In the genomic region with DNA sequence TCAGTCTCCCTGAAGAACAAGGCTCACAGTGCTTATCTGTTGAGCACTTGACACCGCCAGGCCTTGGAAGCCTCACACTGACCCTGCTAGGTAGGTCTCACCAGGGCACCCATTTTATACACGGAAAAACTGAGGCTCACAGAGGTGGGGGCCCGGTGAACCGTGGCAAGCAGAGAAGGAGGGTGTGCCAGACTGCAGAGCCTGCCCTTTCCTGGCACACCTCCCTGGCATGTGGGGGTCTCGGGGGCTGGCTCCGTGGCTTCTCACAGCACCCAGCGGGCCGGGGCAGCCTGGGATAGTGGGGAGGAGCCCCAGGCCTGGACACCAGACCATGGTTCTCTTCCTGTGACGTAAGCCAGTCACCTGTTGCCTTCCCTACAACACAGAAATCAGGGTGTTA, we compare ENCODE assay signal across 13 cellular contexts. TPM values are rescaled to one million over a fixed set of nuclear protein-coding genes. Genes with fewer than 3 reads are reported as not detected.
A peak's percentile ranks its signal among the peaks of the same experiment; 100 is the strongest.
DNase-seq lines count a peak whose midpoint lies in the region; ATAC-seq and TF ChIP-seq lines count a peak whose summit lies in the region.
"Had no signal": no experiment of that assay in that cellular context is flagged by ENCODE, and none has a peak within 500 bp of the region (broad histone marks: within the 10 kb centered on the region; RNA-seq: fewer than 3 reads in every experiment).

No MANE protein-coding gene starts in this region.

- H2BK5ac ChIP-seq in mesenchymal stem cell (ENCODE audit: low read depth, low read length, poor library complexity, severe bottlenecking) = no peak overlapping the region

- no peak for ATAC-seq in left cardiac atrium
- ATAC-seq in upper lobe of right lung = no peak
- ATAC-seq: HCT116 had no signal

- no peak overlapping the region for H3K4me2 ChIP-seq in mesenchymal stem cell (ENCODE audit: low read length, poor library complexity, severe bottlenecking)

- H3K36me3 ChIP-seq in left ventricle myocardium inferior = no peaks in the 10 kb centered on the region
- H3K36me3 ChIP-seq in HEK293 (ENCODE audit: control insufficient read depth in 2 of 2, insufficient read depth in 1 of 2, low read length in 2 of 2) = no peaks in the 10 kb centered on the region
- H3K36me3 ChIP-seq in mesodermal cell (ENCODE audit: control insufficient read depth, insufficient read depth, low read length) = no peaks in the 10 kb centered on the region
- no peaks in the 10 kb centered on the region for H3K36me3 ChIP-seq in upper lobe of right lung
- H3K36me3 ChIP-seq in mesenchymal stem cell (ENCODE audit: control insufficient read depth in 1 of 2, insufficient read depth in 2 of 2, low read depth in 1 of 2, low read length in 2 of 2) = no peaks in the 10 kb centered on the region

- no peaks in the 10 kb centered on the region for H3K4me1 ChIP-seq in left ventricle myocardium inferior
- H3K4me1 ChIP-seq in HEK293 (ENCODE audit: control insufficient read depth, insufficient read depth, low read length) = no peaks in the 10 kb centered on the region
- H3K4me1 ChIP-seq in mesodermal cell (ENCODE audit: control insufficient read depth, insufficient read depth, low read length, poor library complexity, severe bottlenecking) = peaks cover 27% of the 10 kb centered on the region
- no peaks in the 10 kb centered on the region for H3K4me1 ChIP-seq in upper lobe of right lung
- H3K4me1 ChIP-seq in mesenchymal stem cell (ENCODE audit: control insufficient read depth, insufficient read depth, low read depth, low read length) = peaks cover 4% of the 10 kb centered on the region

- CTCF ChIA-PET in HEK293 (lab: Yijun Ruan, JAX) = no interaction called here

- TF ChIP-seq CTCF in left ventricle myocardium inferior (IDR thresholded peaks at IDR 0.05; ENCODE audit: borderline replicate concordance) = no peak
- no peak for TF ChIP-seq CTCF in HEK293 (tag by site-specific recombination; IDR thresholded peaks at IDR 0.05)
- no peak for TF ChIP-seq CTCF in upper lobe of right lung (IDR thresholded peaks at IDR 0.05)

- no peak overlapping the region for H2BK120ac ChIP-seq in mesenchymal stem cell (ENCODE audit: low read depth, low read length)

- H4K91ac ChIP-seq in mesenchymal stem cell (ENCODE audit: low read length) = no peak overlapping the region

- H2AK5ac ChIP-seq in mesenchymal stem cell (ENCODE audit: low read length, severe bottlenecking) = no peak overlapping the region

- 94% methylated on average over 9 of the region's 9 CpGs for WGBS in mesodermal cell (ENCODE audit: insufficient coverage in 2 of 2), 2 experiments
- 92% methylated on average over 9 of the region's 9 CpGs for WGBS in mesenchymal stem cell

- no peak overlapping the region for H3K4ac ChIP-seq in mesenchymal stem cell (ENCODE audit: low read depth in 1 of 2, low read length in 2 of 2)

- DNase-seq in left cardiac atrium = peak; percentile 12
- DNase-seq in left ventricle myocardium inferior = no peak
- peak; percentile 54 for DNase-seq in upper lobe of right lung
- no peak for DNase-seq in mesenchymal stem cell
- no peak for DNase-seq in NCI-H146 treated with DMSO at 0.1 percent for 48 hours (lab: John Stamatoyannopoulos, UW; ENCODE audit: unreplicated experiment)
- DNase-seq in NCI-H526 (lab: John Stamatoyannopoulos, UW) = no peak
- DNase-seq: DMS53, GF-D8, GM23248 had no signal

- no peak overlapping the region for H2AFZ ChIP-seq in mesenchymal stem cell (ENCODE audit: low read depth, low read length)
- H2AFZ ChIP-seq: GM23248 had no signal

- no peak overlapping the region for H3K9ac ChIP-seq in mesenchymal stem cell (ENCODE audit: low read length)
- H3K9ac ChIP-seq: GM23248 had no signal

- H3K27ac ChIP-seq in left ventricle myocardium inferior (replicated peaks) (no peak overlapping the region), HEK293 (ENCODE audit: extremely low read depth, low read depth, low read length) (no peak overlapping the region), mesodermal cell (ENCODE audit: low read depth, low read length, severe bottlenecking) (peak overlapping the region; percentile 23), upper lobe of right lung (no peak overlapping the region), mesenchymal stem cell (ENCODE audit: low read length, poor library complexity, severe bottlenecking) (no peak overlapping the region)
- H3K27ac ChIP-seq: C4-2B, GM23248 had no signal

- H3K4me3 ChIP-seq in left ventricle myocardium inferior = no peak overlapping the region
- no peak overlapping the region for H3K4me3 ChIP-seq in HEK293 (ENCODE audit: low read depth, low read length)
- no peak overlapping the region for H3K4me3 ChIP-seq in mesodermal cell (ENCODE audit: extremely low read depth, insufficient read depth, low read length, poor library complexity, severe bottlenecking)
- no peak overlapping the region for H3K4me3 ChIP-seq in upper lobe of right lung
- H3K4me3 ChIP-seq in mesenchymal stem cell (ENCODE audit: insufficient read depth in 1 of 2, low read depth in 1 of 2, low read length in 2 of 2) = no peak overlapping the region
- H3K4me3 ChIP-seq: GM23248 had no signal

- H3K9me3 ChIP-seq in left ventricle myocardium inferior (replicated peaks) = peaks cover 15% of the 10 kb centered on the region
- no peaks in the 10 kb centered on the region for H3K9me3 ChIP-seq in HEK293 (ENCODE audit: control insufficient read depth, insufficient read depth, low read depth, low read length)
- H3K9me3 ChIP-seq in mesodermal cell (ENCODE audit: control insufficient read depth, low read length) = peaks cover 11% of the 10 kb centered on the region
- no peaks in the 10 kb centered on the region for H3K9me3 ChIP-seq in upper lobe of right lung
- peaks cover 15% of the 10 kb centered on the region for H3K9me3 ChIP-seq in mesenchymal stem cell (ENCODE audit: control insufficient read depth, low read length)

- H3K27me3 ChIP-seq in left ventricle myocardium inferior (ENCODE audit: low read depth) = no peaks in the 10 kb centered on the region
- no peaks in the 10 kb centered on the region for H3K27me3 ChIP-seq in upper lobe of right lung
- no peaks in the 10 kb centered on the region for H3K27me3 ChIP-seq in mesenchymal stem cell (ENCODE audit: control insufficient read depth in 1 of 2, insufficient read depth in 1 of 2, low read length in 2 of 2)

- H2BK12ac ChIP-seq in mesenchymal stem cell (ENCODE audit: low read length in 2 of 2) = peak overlapping the region in 1 of 2 experiments; percentile 4

- H3K79me1 ChIP-seq in mesenchymal stem cell (replicated peaks; ENCODE audit: low read length, poor library complexity, severe bottlenecking) = no peaks in the 10 kb centered on the region

- H3K23ac ChIP-seq in mesenchymal stem cell (ENCODE audit: low read length in 2 of 2) = no peak overlapping the region

- POLR2A ChIA-PET in HEK293 (lab: Yijun Ruan, JAX) = no interaction called here

- no peak overlapping the region for H3K18ac ChIP-seq in mesenchymal stem cell (ENCODE audit: low read depth in 1 of 2, low read length in 2 of 2)

- no peak overlapping the region for H3K14ac ChIP-seq in mesenchymal stem cell (ENCODE audit: low read length in 2 of 2)

- no peak overlapping the region for H2BK15ac ChIP-seq in mesenchymal stem cell (ENCODE audit: low read depth, poor library complexity, severe bottlenecking)

- no peak overlapping the region for H4K8ac ChIP-seq in mesenchymal stem cell (ENCODE audit: low read length)

- intact Hi-C loops in left cardiac atrium (cut with DNase I) = no loop called here
- intact Hi-C loops in left ventricle myocardium inferior (cut with micrococcal nuclease) = no loop called here
- intact Hi-C loops in upper lobe of right lung (cut with DNase I) = no loop called here

TF ChIP-seq in HEK293, 187 proteins besides CTCF, POLR2A, EP300 and RAD21:
- peak; percentile 85 for TF ChIP-seq SCRT2 (tag by site-specific recombination; IDR thresholded peaks at IDR 0.05)
- TF ChIP-seq ZSCAN4 (tag by site-specific recombination; IDR thresholded peaks at IDR 0.05) = no peak
TF ChIP-seq in HEK293: peak in this region for 1.

RNA-seq across cellular contexts. Expression of gene IER5L, which starts 53.7 kb away (rescaled TPM):
- total RNA-seq in left cardiac atrium = 10 to 100 TPM in 1 of 2 donors, 1 to 10 TPM in 1; 5.4 to 13.1 TPM
- total RNA-seq in left ventricle myocardium inferior = 3.8 TPM
- polyA plus RNA-seq in mesodermal cell (2013, experiment 1 of 2) = 75.6 TPM
- 55.6 TPM for polyA plus RNA-seq in mesodermal cell (2013, experiment 2 of 2)
- 9.6 TPM for total RNA-seq in upper lobe of right lung
- 26.8 TPM for polyA plus RNA-seq in mesenchymal stem cell (2013, experiment 1 of 2)
- polyA plus RNA-seq in mesenchymal stem cell (2013, experiment 2 of 2) = 26.3 TPM

Comparison
In these comparisons a context has a peak if more than half of its experiments do, and no peak if none do; other contexts are left out.
1. DNase-seq: peak in left cardiac atrium (single experiment) and upper lobe of right lung (single experiment); none in left ventricle myocardium inferior (single experiment), mesenchymal stem cell (single experiment), NCI-H146 treated with DMSO at 0.1 percent for 48 hours (single experiment) and NCI-H526 (0 of 2).